ENCODE assay signal across 1 cellular context in genomic region chr10:92573798-92574544, GRCh38.
TF ChIP-seq lines count a peak whose summit lies in the region.

Gene IDE (minus strand): TSS chr10:92574093. CDS start chr10:92574019, 74 bp downstream.

TF ChIP-seq in HepG2, 621 proteins besides CTCF, POLR2A, EP300 and RAD21 (continued from another document and continues in another):
- TF ChIP-seq ZIK1 (CRISPR knock-in tag; IDR thresholded peaks at IDR 0.05; ENCODE audit: borderline replicate concordance, low read depth) (no peak; the same call in 1 of the 2 replicates), HNRNPLL (IDR thresholded peaks at IDR 0.05; ENCODE audit: low read depth, low read length, poor library complexity, severe bottlenecking) (peak; percentile 98), HOXD1 (CRISPR knock-in tag; IDR thresholded peaks at IDR 0.05) (peak; percentile 47), ZBTB3 (CRISPR knock-in tag; IDR thresholded peaks at IDR 0.05; ENCODE audit: borderline replicate concordance, low read depth) (no peak), ZNF160 (CRISPR knock-in tag; IDR thresholded peaks at IDR 0.05) (peak; percentile 74; the same call in 1 of the 2 replicates), JUNB (CRISPR knock-in tag; IDR thresholded peaks at IDR 0.05; ENCODE audit: borderline replicate concordance) (no peak), GATAD1 (CRISPR knock-in tag; IDR thresholded peaks at IDR 0.05) (peak; percentile 63), MAFF (IDR thresholded peaks at IDR 0.05; ENCODE audit: low read depth, low read length) (peak; percentile 60; the same call in 1 of the 2 replicates), SRSF9 (IDR thresholded peaks at IDR 0.05; ENCODE audit: borderline replicate concordance, insufficient read depth, low read depth, low read length, poor library complexity, severe bottlenecking) (no peak), ATF3 (CRISPR knock-in tag; IDR thresholded peaks at IDR 0.05) (peak; percentile 11; the same call in 1 of the 2 replicates), NRL (CRISPR knock-in tag; IDR thresholded peaks at IDR 0.05; ENCODE audit: borderline replicate concordance) (peak; percentile 55; the same call in 1 of the 2 replicates), MIER3 (CRISPR knock-in tag; IDR thresholded peaks at IDR 0.05; ENCODE audit: borderline replicate concordance) (no peak; the same call in 1 of the 2 replicates), HOXA7 (CRISPR knock-in tag; IDR thresholded peaks at IDR 0.05) (no peak), PHF5A (CRISPR knock-in tag; IDR thresholded peaks at IDR 0.05; ENCODE audit: low read depth, unreplicated experiment) (peak; percentile 24), ZNF432 (CRISPR knock-in tag; IDR thresholded peaks at IDR 0.05; ENCODE audit: borderline replicate concordance) (peak; percentile 41; the same call in 1 of the 2 replicates), KDM2A (CRISPR knock-in tag; IDR thresholded peaks at IDR 0.05; ENCODE audit: borderline replicate concordance, low read depth) (peak; percentile 91), ZNF709 (CRISPR knock-in tag; IDR thresholded peaks at IDR 0.05) (peak; percentile 56; the same call in 1 of the 2 replicates), ZKSCAN5 (CRISPR knock-in tag; IDR thresholded peaks at IDR 0.05) (no peak), ZSCAN12 (CRISPR knock-in tag; IDR thresholded peaks at IDR 0.05) (0 out of 2 replicates have a peak, but pooled peaks have one; percentile 47), IRF2 (CRISPR knock-in tag; IDR thresholded peaks at IDR 0.05) (no peak; the same call in none of the 2 replicates), ZNF460 (CRISPR knock-in tag; IDR thresholded peaks at IDR 0.05; ENCODE audit: borderline replicate concordance) (peak; percentile 32; the same call in 1 of the 2 replicates), ZFP36L2 (CRISPR knock-in tag; IDR thresholded peaks at IDR 0.05) (no peak; the same call in 1 of the 2 replicates), PHB2 (IDR thresholded peaks at IDR 0.05; ENCODE audit: partially characterized antibody) (no peak), TIGD3 (CRISPR knock-in tag; IDR thresholded peaks at IDR 0.05; ENCODE audit: borderline replicate concordance) (peak; percentile 90; the same call in 1 of the 2 replicates), PHF8 (CRISPR knock-in tag; IDR thresholded peaks at IDR 0.05) (peak; percentile 98), REPIN1 (CRISPR knock-in tag; IDR thresholded peaks at IDR 0.05; ENCODE audit: borderline replicate concordance, low read depth) (no peak; the same call in none of the 2 replicates), JDP2 (CRISPR knock-in tag; IDR thresholded peaks at IDR 0.05; ENCODE audit: borderline replicate concordance) (no peak), SATB2 (CRISPR knock-in tag; IDR thresholded peaks at IDR 0.05) (peak; percentile 93), CEBPZ (IDR thresholded peaks at IDR 0.05; ENCODE audit: low read length) (no peak), SKIL (CRISPR knock-in tag; IDR thresholded peaks at IDR 0.05; ENCODE audit: borderline replicate concordance) (peak; percentile 35; the same call in 1 of the 2 replicates), ZNF441 (CRISPR knock-in tag; IDR thresholded peaks at IDR 0.05; ENCODE audit: borderline replicate concordance) (peak; percentile 81), HDAC2 (CRISPR knock-in tag; IDR thresholded peaks at IDR 0.05) (peak; percentile 72), TEAD2 (CRISPR knock-in tag; IDR thresholded peaks at IDR 0.05) (no peak), ZBTB38 (CRISPR knock-in tag; IDR thresholded peaks at IDR 0.05) (no peak; the same call in 1 of the 2 replicates), NR2F1 (CRISPR knock-in tag; IDR thresholded peaks at IDR 0.05) (0 out of 4 replicates have a peak, but pooled peaks of 1 of the 2 experiments have one; percentile 12), ZNF614 (CRISPR knock-in tag; IDR thresholded peaks at IDR 0.05; ENCODE audit: borderline replicate concordance) (peak; percentile 71; the same call in 1 of the 2 replicates), AGO2 (optimal IDR thresholded peaks at IDR 0.05; ENCODE audit: low read depth, low read length) (peak; percentile 65), ARHGAP35 (CRISPR knock-in tag; IDR thresholded peaks at IDR 0.05; ENCODE audit: borderline replicate concordance) (peak; percentile 88; the same call in 1 of the 2 replicates), ARID2 (CRISPR knock-in tag; IDR thresholded peaks at IDR 0.05; ENCODE audit: borderline replicate concordance) (no peak), ZNF362 (CRISPR knock-in tag; IDR thresholded peaks at IDR 0.05; ENCODE audit: borderline replicate concordance) (0 out of 2 replicates have a peak, but pooled peaks have one; percentile 19), ZNF616 (CRISPR knock-in tag; IDR thresholded peaks at IDR 0.05; ENCODE audit: low read depth) (peak; percentile 67; the same call in 1 of the 2 replicates), KLF6 (CRISPR knock-in tag; IDR thresholded peaks at IDR 0.05) (0 out of 2 replicates have a peak, but pooled peaks have one; percentile 50), ZKSCAN8 (CRISPR knock-in tag; IDR thresholded peaks at IDR 0.05; ENCODE audit: borderline replicate concordance) (no peak; the same call in 1 of the 2 replicates)
- TF ChIP-seq, protein P1, sequence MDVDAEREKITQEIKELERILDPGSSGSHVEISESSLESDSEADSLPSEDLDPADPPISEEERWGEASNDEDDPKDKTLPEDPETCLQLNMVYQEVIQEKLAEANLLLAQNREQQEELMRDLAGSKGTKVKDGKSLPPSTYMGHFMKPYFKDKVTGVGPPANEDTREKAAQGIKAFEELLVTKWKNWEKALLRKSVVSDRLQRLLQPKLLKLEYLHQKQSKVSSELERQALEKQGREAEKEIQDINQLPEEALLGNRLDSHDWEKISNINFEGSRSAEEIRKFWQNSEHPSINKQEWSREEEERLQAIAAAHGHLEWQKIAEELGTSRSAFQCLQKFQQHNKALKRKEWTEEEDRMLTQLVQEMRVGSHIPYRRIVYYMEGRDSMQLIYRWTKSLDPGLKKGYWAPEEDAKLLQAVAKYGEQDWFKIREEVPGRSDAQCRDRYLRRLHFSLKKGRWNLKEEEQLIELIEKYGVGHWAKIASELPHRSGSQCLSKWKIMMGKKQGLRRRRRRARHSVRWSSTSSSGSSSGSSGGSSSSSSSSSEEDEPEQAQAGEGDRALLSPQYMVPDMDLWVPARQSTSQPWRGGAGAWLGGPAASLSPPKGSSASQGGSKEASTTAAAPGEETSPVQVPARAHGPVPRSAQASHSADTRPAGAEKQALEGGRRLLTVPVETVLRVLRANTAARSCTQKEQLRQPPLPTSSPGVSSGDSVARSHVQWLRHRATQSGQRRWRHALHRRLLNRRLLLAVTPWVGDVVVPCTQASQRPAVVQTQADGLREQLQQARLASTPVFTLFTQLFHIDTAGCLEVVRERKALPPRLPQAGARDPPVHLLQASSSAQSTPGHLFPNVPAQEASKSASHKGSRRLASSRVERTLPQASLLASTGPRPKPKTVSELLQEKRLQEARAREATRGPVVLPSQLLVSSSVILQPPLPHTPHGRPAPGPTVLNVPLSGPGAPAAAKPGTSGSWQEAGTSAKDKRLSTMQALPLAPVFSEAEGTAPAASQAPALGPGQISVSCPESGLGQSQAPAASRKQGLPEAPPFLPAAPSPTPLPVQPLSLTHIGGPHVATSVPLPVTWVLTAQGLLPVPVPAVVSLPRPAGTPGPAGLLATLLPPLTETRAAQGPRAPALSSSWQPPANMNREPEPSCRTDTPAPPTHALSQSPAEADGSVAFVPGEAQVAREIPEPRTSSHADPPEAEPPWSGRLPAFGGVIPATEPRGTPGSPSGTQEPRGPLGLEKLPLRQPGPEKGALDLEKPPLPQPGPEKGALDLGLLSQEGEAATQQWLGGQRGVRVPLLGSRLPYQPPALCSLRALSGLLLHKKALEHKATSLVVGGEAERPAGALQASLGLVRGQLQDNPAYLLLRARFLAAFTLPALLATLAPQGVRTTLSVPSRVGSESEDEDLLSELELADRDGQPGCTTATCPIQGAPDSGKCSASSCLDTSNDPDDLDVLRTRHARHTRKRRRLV (CRISPR knock-in tag; IDR thresholded peaks at IDR 0.05) = peak; percentile 30; the same call in 1 of the 2 replicates
- TF ChIP-seq, protein P2, sequence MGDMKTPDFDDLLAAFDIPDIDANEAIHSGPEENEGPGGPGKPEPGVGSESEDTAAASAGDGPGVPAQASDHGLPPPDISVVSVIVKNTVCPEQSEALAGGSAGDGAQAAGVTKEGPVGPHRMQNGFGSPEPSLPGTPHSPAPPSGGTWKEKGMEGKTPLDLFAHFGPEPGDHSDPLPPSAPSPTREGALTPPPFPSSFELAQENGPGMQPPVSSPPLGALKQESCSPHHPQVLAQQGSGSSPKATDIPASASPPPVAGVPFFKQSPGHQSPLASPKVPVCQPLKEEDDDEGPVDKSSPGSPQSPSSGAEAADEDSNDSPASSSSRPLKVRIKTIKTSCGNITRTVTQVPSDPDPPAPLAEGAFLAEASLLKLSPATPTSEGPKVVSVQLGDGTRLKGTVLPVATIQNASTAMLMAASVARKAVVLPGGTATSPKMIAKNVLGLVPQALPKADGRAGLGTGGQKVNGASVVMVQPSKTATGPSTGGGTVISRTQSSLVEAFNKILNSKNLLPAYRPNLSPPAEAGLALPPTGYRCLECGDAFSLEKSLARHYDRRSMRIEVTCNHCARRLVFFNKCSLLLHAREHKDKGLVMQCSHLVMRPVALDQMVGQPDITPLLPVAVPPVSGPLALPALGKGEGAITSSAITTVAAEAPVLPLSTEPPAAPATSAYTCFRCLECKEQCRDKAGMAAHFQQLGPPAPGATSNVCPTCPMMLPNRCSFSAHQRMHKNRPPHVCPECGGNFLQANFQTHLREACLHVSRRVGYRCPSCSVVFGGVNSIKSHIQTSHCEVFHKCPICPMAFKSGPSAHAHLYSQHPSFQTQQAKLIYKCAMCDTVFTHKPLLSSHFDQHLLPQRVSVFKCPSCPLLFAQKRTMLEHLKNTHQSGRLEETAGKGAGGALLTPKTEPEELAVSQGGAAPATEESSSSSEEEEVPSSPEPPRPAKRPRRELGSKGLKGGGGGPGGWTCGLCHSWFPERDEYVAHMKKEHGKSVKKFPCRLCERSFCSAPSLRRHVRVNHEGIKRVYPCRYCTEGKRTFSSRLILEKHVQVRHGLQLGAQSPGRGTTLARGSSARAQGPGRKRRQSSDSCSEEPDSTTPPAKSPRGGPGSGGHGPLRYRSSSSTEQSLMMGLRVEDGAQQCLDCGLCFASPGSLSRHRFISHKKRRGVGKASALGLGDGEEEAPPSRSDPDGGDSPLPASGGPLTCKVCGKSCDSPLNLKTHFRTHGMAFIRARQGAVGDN (CRISPR knock-in tag; IDR thresholded peaks at IDR 0.05) = peak; percentile 96
